ENCODE assay signal across 8 cellular contexts in genomic region chr15:29822100-29822684, GRCh38. TPM values are rescaled to one million over a fixed set of nuclear protein-coding genes. Genes with fewer than 3 reads are reported as not detected.
A peak's percentile ranks its signal among the peaks of the same experiment; 100 is the strongest.
DNase-seq lines count a peak whose midpoint lies in the region; ATAC-seq and TF ChIP-seq lines count a peak whose summit lies in the region.

Gene TJP1 (minus strand): TSS chr15:29822468. CDS start chr15:29822028, 440 bp downstream.

- TF ChIP-seq CTCF in WI38 (IDR thresholded peaks at IDR 0.05; ENCODE audit: low read depth, low read length): no peak
- no peak for TF ChIP-seq CTCF in fibroblast of villous mesenchyme (IDR thresholded peaks at IDR 0.05; ENCODE audit: insufficient read depth, low read depth, low read length)
- TF ChIP-seq CTCF in vagina (IDR thresholded peaks at IDR 0.05): no peak

- TF ChIP-seq POLR2A in vagina (IDR thresholded peaks at IDR 0.05): peak in 1 of 2 donors; percentile 80

- H3K36me3 ChIP-seq in vagina: no peaks in the 10 kb centered on the region

- peaks cover 30% of the 10 kb centered on the region for H3K4me1 ChIP-seq in vagina

- TF ChIP-seq EP300 in Ishikawa (IDR thresholded peaks at IDR 0.05; ENCODE audit: borderline replicate concordance): no peak

- H3K9me3 ChIP-seq in vagina: no peaks in the 10 kb centered on the region

- intact Hi-C loops in vagina (cut with DNase I): no loop called here

- no peak for TF ChIP-seq RAD21 in Ishikawa (IDR thresholded peaks at IDR 0.05; ENCODE audit: low read depth)

- DNase-seq in EL (peak; percentile 79), fibroblast of villous mesenchyme (ENCODE audit: low read depth) (peak; percentile 77), myocyte (ENCODE audit: low read depth) (peak; percentile 86), vagina (ENCODE audit: extremely low spot score in 2 of 2) (no peak), cerebellar nuclear complex (lab: John Stamatoyannopoulos, UW) (no peak)

- peak within 1 kb of the TSS; percentile 95 for H3K27ac ChIP-seq in vagina

- H3K4me3 ChIP-seq in WI38 (ENCODE audit: low read depth, low read length): peak within 1 kb of the TSS; percentile 67
- peak within 1 kb of the TSS; percentile 79 for H3K4me3 ChIP-seq in fibroblast of villous mesenchyme (ENCODE audit: low read depth, low read length)
- peak within 1 kb of the TSS; percentile 74 to 89 for H3K4me3 ChIP-seq in vagina

- H3K27me3 ChIP-seq in vagina: no peaks in the 10 kb centered on the region

- no peak for ATAC-seq in HG02981 (IDR thresholded peaks at IDR 0.05; ENCODE audit: unreplicated experiment)

TF ChIP-seq in Ishikawa, 13 proteins besides CTCF, POLR2A, EP300 and RAD21:
- TF ChIP-seq TCF12 (IDR thresholded peaks at IDR 0.05; ENCODE audit: low read depth): no peak
- no peak for TF ChIP-seq NFIC (IDR thresholded peaks at IDR 0.05)
- no peak for TF ChIP-seq CREB1 (IDR thresholded peaks at IDR 0.05; ENCODE audit: low read depth)
- TF ChIP-seq TAF1 (IDR thresholded peaks at IDR 0.05; ENCODE audit: low read depth): peak; percentile 59; the same call in 1 of the 2 replicates
- no peak for TF ChIP-seq MAX (IDR thresholded peaks at IDR 0.05)
- TF ChIP-seq FOXM1 (IDR thresholded peaks at IDR 0.05; ENCODE audit: borderline replicate concordance, low read depth): no peak
- TF ChIP-seq ZBTB7A (IDR thresholded peaks at IDR 0.05; ENCODE audit: low read depth): peak; percentile 82; the same call in 1 of the 2 replicates
- no peak for TF ChIP-seq CEBPB (IDR thresholded peaks at IDR 0.05)
- no peak for TF ChIP-seq YY1 (IDR thresholded peaks at IDR 0.05; ENCODE audit: low read depth)
- no peak for TF ChIP-seq TEAD4 (IDR thresholded peaks at IDR 0.05)
- TF ChIP-seq EGR1 (IDR thresholded peaks at IDR 0.05): no peak; the same call in none of the 2 replicates
- TF ChIP-seq USF1 (IDR thresholded peaks at IDR 0.05): no peak
- TF ChIP-seq REST (IDR thresholded peaks at IDR 0.05; ENCODE audit: low read depth): no peak

RNA-seq across cellular contexts. Expression of gene TJP1, which starts in this region (rescaled TPM):
- total RNA-seq in fibroblast of villous mesenchyme (79.2 and 103 TPM in 2 replicates), myocyte (37.8 and 43.0 TPM in 2 replicates), vagina (110 TPM)
- polyA plus RNA-seq in myocyte (2012): 27.0 TPM

Comparison
In these comparisons a context has a peak if more than half of its experiments do, and no peak if none do; other contexts are left out.
1. DNase-seq: peak in EL (single experiment), fibroblast of villous mesenchyme (single experiment) and myocyte (single experiment); none in vagina (0 of 2) and cerebellar nuclear complex (0 of 2).
2. Peak in every context shown above with its lines, with median percentiles within 50 percentile points of each other: H3K4me3 ChIP-seq.